Comparison of ENCODE assay signal across 24 cellular contexts in genomic region chr4:74205046-74205445, GRCh38.
"Had no signal": no experiment of that assay in that cellular context is flagged by ENCODE, and none has a peak within 500 bp of the region (broad histone marks: within the 10 kb centered on the region; RNA-seq: fewer than 3 reads in every experiment).

No MANE protein-coding gene starts in this region.

- H3K27me3 Mint-ChIP-seq: activated CD4-positive, alpha-beta memory T cell treated with anti-CD3 and anti-CD28 coated beads, Interleukin-2, amount 10 ng/mL, durations not matched to agents 7 days and 5 days; activated T-cell treated with anti-CD3 and anti-CD28 coated beads, Interleukin-2, amount 50 U/mL, for 24 hours; T-cell had no signal

- H3K4me3 Mint-ChIP-seq: activated CD4-positive, alpha-beta memory T cell treated with anti-CD3 and anti-CD28 coated beads, Interleukin-2, amount 10 ng/mL, durations not matched to agents 7 days and 5 days; activated T-cell treated with anti-CD3 and anti-CD28 coated beads, Interleukin-2, amount 50 U/mL, for 24 hours; T-cell had no signal

- H3K9me3 Mint-ChIP-seq: activated CD4-positive, alpha-beta memory T cell treated with anti-CD3 and anti-CD28 coated beads, Interleukin-2, amount 10 ng/mL, durations not matched to agents 7 days and 5 days; activated T-cell treated with anti-CD3 and anti-CD28 coated beads, Interleukin-2, amount 50 U/mL, for 24 hours; activated T-helper 2 cell treated with anti-CD3 and anti-CD28 coated beads, Interferon-gamma antibody, Interleukin-2, Interleukin-4, amounts not matched to agents 10 μg/mL and 5 μg/mL and 100 μg/mL, durations not matched to agents 14 hours and 24 hours and 36 hours; immature natural killer cell; T-cell had no signal

- H3K27ac Mint-ChIP-seq: activated CD4-positive, alpha-beta memory T cell treated with anti-CD3 and anti-CD28 coated beads, Interleukin-2, amount 10 ng/mL, durations not matched to agents 7 days and 5 days; activated T-cell treated with anti-CD3 and anti-CD28 coated beads, Interleukin-2, amount 50 U/mL, for 24 hours; activated T-helper 2 cell treated with anti-CD3 and anti-CD28 coated beads, Interferon-gamma antibody, Interleukin-2, Interleukin-4, amounts not matched to agents 10 μg/mL and 5 μg/mL and 100 μg/mL, durations not matched to agents 14 hours and 24 hours and 36 hours; T-cell had no signal

- H3K4me3 ChIP-seq: breast epithelium, heart right ventricle, prostate gland, right atrium auricular region, skin epidermis, testis, upper lobe of left lung had no signal

- H3K27ac ChIP-seq: breast epithelium, prostate gland, testis, upper lobe of left lung had no signal

- H3K4me1 ChIP-seq: breast epithelium, prostate gland, right atrium auricular region, testis had no signal

- H3K36me3 ChIP-seq: breast epithelium, prostate gland, upper lobe of left lung had no signal

- ATAC-seq: esophagus mucosa, heart right ventricle, left ventricle myocardium superior, SK-N-SH treated with all-trans-retinoic acid at 6 μM for 48 hours, T-cell had no signal

- DNase-seq: activated CD4-positive, alpha-beta memory T cell treated with anti-CD3 and anti-CD28 coated beads, Interleukin-2, amount 10 ng/mL, durations not matched to agents 7 days and 5 days; activated CD4-positive, alpha-beta T cell treated with anti-CD3 and anti-CD28 coated beads for 48 hours; activated CD4-positive, CD25-positive, alpha-beta regulatory T cell; activated naive CD4-positive, alpha-beta T cell treated with Interleukin-2 at 50 U/mL for 16 hours; activated T-cell treated with anti-CD3 and anti-CD28 coated beads, Interleukin-2, amount 50 U/mL, for 24 hours; anterior cingulate cortex; cortex of kidney; effector CD4-positive, alpha-beta T cell; heart right ventricle; immature natural killer cell; left ventricle myocardium superior; mesenchymal stem cell; stimulated activated CD4-positive, alpha-beta T cell treated with anti-CD3 and anti-CD28 coated beads, Interleukin-15, amount 100 ng/mL, for 24 hours; stimulated activated CD4-positive, alpha-beta T cell treated with anti-CD3 and anti-CD28 coated beads, Interleukin-2, amount 100 ng/mL, for 48 hours; T-cell; testis; upper lobe of left lung had no signal

- H3K27me3 ChIP-seq: breast epithelium, heart right ventricle, right atrium auricular region, testis, upper lobe of left lung had no signal

- H3K9me3 ChIP-seq: breast epithelium, prostate gland, right atrium auricular region, testis, upper lobe of left lung had no signal
